ENCODE assay signal across 8 cellular contexts in genomic region chr3:180855364-180855763, GRCh38. TPM values are rescaled to one million over a fixed set of nuclear protein-coding genes. Genes with fewer than 3 reads are reported as not detected.
DNase-seq lines count a peak whose midpoint lies in the region; ATAC-seq and TF ChIP-seq lines count a peak whose summit lies in the region.

No MANE protein-coding gene starts in this region.

- H3K4me3 Mint-ChIP-seq in CD4-positive, alpha-beta T cell = no peak overlapping the region

- ATAC-seq in CD4-positive, alpha-beta T cell (ENCODE audit: poor library complexity) = no peak

- intact Hi-C loops in stomach (cut with DNase I; ENCODE audit: low total_unique reads) = no loop called here
- intact Hi-C loops in CD4-positive, alpha-beta T cell (cut with DNase I, micrococcal nuclease) = no loop called here

- no peak overlapping the region for H3K27ac Mint-ChIP-seq in CD4-positive, alpha-beta T cell

- TF ChIP-seq CTCF in GM06990 (IDR thresholded peaks at IDR 0.05; ENCODE audit: insufficient read depth, low read length, poor library complexity, severe bottlenecking) (peak; percentile 37), fibroblast of mammary gland (conservative IDR thresholded peaks at IDR 0.05; ENCODE audit: control insufficient read depth, insufficient read depth, low read depth, low read length) (peak; percentile 16), stomach (IDR thresholded peaks at IDR 0.05) (no peak)
- TF ChIP-seq CTCF in CD4-positive, alpha-beta T cell (IDR thresholded peaks at IDR 0.05) = no peak

- POLR2A ChIA-PET in CD4-positive, alpha-beta T cell (lab: Charles Lee) = no interaction called here

- TF ChIP-seq POLR2A in stomach (IDR thresholded peaks at IDR 0.05) = no peak

- H3K27ac ChIP-seq in stomach = no peak overlapping the region
- no peak overlapping the region for H3K27ac ChIP-seq in CD4-positive, alpha-beta T cell (ENCODE audit: low read depth, low read length)

- peaks cover 0 to 10% (median 0%) of the 10 kb centered on the region in 4 donors for H3K9me3 ChIP-seq in stomach
- no peaks in the 10 kb centered on the region for H3K9me3 ChIP-seq in CD4-positive, alpha-beta T cell (ENCODE audit: control insufficient read depth, low read length)

- DNase-seq in GM06990 (ENCODE audit: extremely low read depth, insufficient read length) (no peak), H4 (ENCODE audit: low spot score) (peak; percentile 21), NCI-H460 (ENCODE audit: extremely low read depth, low read depth) (peak; percentile 3), fibroblast of mammary gland (ENCODE audit: low read depth) (peak; percentile 6), stomach (no peak), amygdala (lab: John Stamatoyannopoulos, UW) (no peak)
- no peak for DNase-seq in CD4-positive, alpha-beta T cell
- DNase-seq in activated CD4-positive, alpha-beta T cell treated with anti-CD3 and anti-CD28 coated beads, Interleukin-2, amount 50 U/mL, for 48 hours = no peak

- no peaks in the 10 kb centered on the region for H3K36me3 ChIP-seq in GM06990 (ENCODE audit: control insufficient read depth, insufficient read depth, low read length)
- H3K36me3 ChIP-seq in stomach = no peaks in the 10 kb centered on the region

- CTCF ChIA-PET in CD4-positive, alpha-beta T cell (lab: Charles Lee) = no interaction called here

- no peaks in the 10 kb centered on the region for H3K36me3 Mint-ChIP-seq in CD4-positive, alpha-beta T cell (ENCODE audit: low read depth)

- no peaks in the 10 kb centered on the region for H3K27me3 ChIP-seq in GM06990 (replicated peaks; ENCODE audit: control insufficient read depth, insufficient read depth, low read length)
- peaks cover 0 to 3% (median 0%) of the 10 kb centered on the region in 3 donors for H3K27me3 ChIP-seq in stomach
- H3K27me3 ChIP-seq in CD4-positive, alpha-beta T cell (ENCODE audit: control insufficient read depth, insufficient read depth, low read length) = peaks cover 4% of the 10 kb centered on the region

- H3K4me3 ChIP-seq in GM06990 (replicated peaks; ENCODE audit: low read depth, low read length) (no peak overlapping the region), fibroblast of mammary gland (ENCODE audit: control insufficient read depth, low read depth, low read length) (no peak overlapping the region), stomach (no peak overlapping the region)

- no peak for TF ChIP-seq EP300 in stomach (IDR thresholded peaks at IDR 0.05)

- 0 to 11% (median 4%) methylated on average over 2 of the region's 2 CpGs for WGBS in stomach, 5 donors

- H3K27me3 Mint-ChIP-seq in CD4-positive, alpha-beta T cell = peaks cover 38% of the 10 kb centered on the region

- peaks cover 13% of the 10 kb centered on the region for H3K9me3 Mint-ChIP-seq in CD4-positive, alpha-beta T cell

- no peaks in the 10 kb centered on the region for H3K4me1 Mint-ChIP-seq in CD4-positive, alpha-beta T cell (ENCODE audit: low read depth)

- no peaks in the 10 kb centered on the region for H3K4me1 ChIP-seq in stomach

RNA-seq across cellular contexts. Expression of gene FXR1, which starts 57.1 kb away (rescaled TPM):
- total RNA-seq in H4 (2014; rRNA removed; shearing (Covaris generic)) = 96.6 and 109 TPM in 2 replicates
- total RNA-seq in NCI-H460 (2014; rRNA removed; shearing (Covaris generic)) = 108 and 132 TPM in 2 replicates
- 46.9 and 64.7 TPM in 2 replicates for polyA plus RNA-seq in NCI-H460 (2014; cell fraction: nucleus; rRNA removed)
- 100 to 1,000 TPM in 1 of 5 donors, 10 to 100 TPM in 4; 40.8 to 182 (median 58.0) TPM for total RNA-seq in stomach
- polyA plus RNA-seq in stomach = 10 to 100 TPM; 46.9 to 70.9 (median 54.8) TPM
- 100 to 1,000 TPM; 172 to 174 TPM for total RNA-seq in CD4-positive, alpha-beta T cell

Comparison
In these comparisons a context has a peak if more than half of its experiments do, and no peak if none do; other contexts are left out.
1. DNase-seq: peak in H4 (single experiment), NCI-H460 (single experiment) and fibroblast of mammary gland (single experiment); none in GM06990 (single experiment), stomach (single experiment), amygdala (0 of 56), CD4-positive, alpha-beta T cell (0 of 10) and activated CD4-positive, alpha-beta T cell treated with anti-CD3 and anti-CD28 coated beads, Interleukin-2, amount 50 U/mL, for 48 hours (0 of 2).
2. CTCF ChIP-seq: peak in GM06990 (single experiment) and fibroblast of mammary gland (single experiment); none in stomach (0 of 7) and CD4-positive, alpha-beta T cell (single experiment).